Comparison of ENCODE assay signal across 25 cellular contexts in genomic region chr2:67993329-67993728, GRCh38.
"Had no signal": no experiment of that assay in that cellular context is flagged by ENCODE, and none has a peak within 500 bp of the region (broad histone marks: within the 10 kb centered on the region; RNA-seq: fewer than 3 reads in every experiment).

No MANE protein-coding gene starts in this region.

- H3K4me1 ChIP-seq: gastroesophageal sphincter, heart right ventricle, left lung, parathyroid adenoma, right lobe of liver, tibial nerve, upper lobe of left lung had no signal

- H3K4me1 Mint-ChIP-seq: mesothelial cell of epicardium; neural crest cell; stimulated activated naive B cell treated with anti-CD40 and anti-IgM and Interleukin-4, amounts not matched to agents 10 μg/mL and 1 μg/mL and 100 μg/mL, for 72 hours had no signal

- H3K27ac ChIP-seq: dorsolateral prefrontal cortex, gastroesophageal sphincter, heart right ventricle, left lung, neutrophil, parathyroid adenoma, right lobe of liver, thoracic aorta, tibial nerve, upper lobe of left lung had no signal

- H3K79me2 ChIP-seq: parathyroid adenoma had no signal

- H3K4me3 ChIP-seq: dorsolateral prefrontal cortex, gastroesophageal sphincter, heart right ventricle, left lung, mucosa of descending colon, right lobe of liver, thoracic aorta, tibial nerve, upper lobe of left lung had no signal

- H3K36me3 ChIP-seq: gastroesophageal sphincter, heart right ventricle, left lung, neutrophil, right lobe of liver, thoracic aorta, tibial nerve, upper lobe of left lung had no signal

- H3K27me3 ChIP-seq: gastroesophageal sphincter, left lung, neutrophil, right lobe of liver, tibial nerve, upper lobe of left lung had no signal

- H3K9me3 Mint-ChIP-seq: natural killer cell treated with Interleukin-12 subunit alpha and Interleukin-12 subunit beta and Interleukin-15 and Interleukin-18, amount 100 ng/mL, for 72 hours; stimulated activated naive CD8-positive, alpha-beta T cell treated with anti-CD3 and anti-CD28 coated beads, Interleukin-15, Interleukin-2, amounts not matched to agents 100 ng/mL and 50 ng/mL, for 24 hours had no signal

- H3K27ac Mint-ChIP-seq: mesothelial cell of epicardium; naive B cell; natural killer cell treated with Interleukin-12 subunit alpha and Interleukin-12 subunit beta and Interleukin-15 and Interleukin-18, amount 100 ng/mL, for 72 hours; progenitor cell of endocrine pancreas; stimulated activated naive B cell treated with anti-CD40 and anti-IgM and Interleukin-4, amounts not matched to agents 10 μg/mL and 1 μg/mL and 100 μg/mL, for 72 hours; stimulated activated naive CD8-positive, alpha-beta T cell treated with anti-CD3 and anti-CD28 coated beads, Interleukin-15, Interleukin-2, amounts not matched to agents 100 ng/mL and 50 ng/mL, for 24 hours had no signal

- H3K9me3 ChIP-seq: gastroesophageal sphincter, left lung, mucosa of descending colon, neutrophil, right lobe of liver, thoracic aorta, tibial nerve, upper lobe of left lung had no signal

- H3K4me3 Mint-ChIP-seq: mesothelial cell of epicardium; naive B cell; natural killer cell treated with Interleukin-12 subunit alpha and Interleukin-12 subunit beta and Interleukin-15 and Interleukin-18, amount 100 ng/mL, for 72 hours; neural crest cell; stimulated activated naive B cell treated with anti-CD40 and anti-IgM and Interleukin-4, amounts not matched to agents 10 μg/mL and 1 μg/mL and 100 μg/mL, for 72 hours; stimulated activated naive CD8-positive, alpha-beta T cell treated with anti-CD3 and anti-CD28 coated beads, Interleukin-15, Interleukin-2, amounts not matched to agents 100 ng/mL and 50 ng/mL, for 24 hours had no signal

- DNase-seq: dorsolateral prefrontal cortex; effector CD4-positive, alpha-beta T cell; foreskin fibroblast; heart right ventricle; left cardiac atrium; left lung; mesenchymal stem cell; mucosa of descending colon; naive B cell; right lobe of liver; small intestine; stimulated activated CD4-positive, alpha-beta T cell treated with anti-CD3 and anti-CD28 coated beads, Interleukin-15, amount 100 ng/mL, for 24 hours; stimulated activated CD4-positive, alpha-beta T cell treated with anti-CD3 and anti-CD28 coated beads, Interleukin-2, amount 100 ng/mL, for 48 hours; stimulated activated naive B cell treated with anti-CD40 and anti-IgM and Interleukin-4, amounts not matched to agents 10 μg/mL and 1 μg/mL and 100 μg/mL, for 72 hours; upper lobe of left lung had no signal

- H3K36me3 Mint-ChIP-seq: mesothelial cell of epicardium; natural killer cell treated with Interleukin-12 subunit alpha and Interleukin-12 subunit beta and Interleukin-15 and Interleukin-18, amount 100 ng/mL, for 72 hours; stimulated activated naive B cell treated with anti-CD40 and anti-IgM and Interleukin-4, amounts not matched to agents 10 μg/mL and 1 μg/mL and 100 μg/mL, for 72 hours had no signal

- H2AFZ ChIP-seq: parathyroid adenoma had no signal
